17 cellular contexts compared by ENCODE assay signal in the genomic region with DNA sequence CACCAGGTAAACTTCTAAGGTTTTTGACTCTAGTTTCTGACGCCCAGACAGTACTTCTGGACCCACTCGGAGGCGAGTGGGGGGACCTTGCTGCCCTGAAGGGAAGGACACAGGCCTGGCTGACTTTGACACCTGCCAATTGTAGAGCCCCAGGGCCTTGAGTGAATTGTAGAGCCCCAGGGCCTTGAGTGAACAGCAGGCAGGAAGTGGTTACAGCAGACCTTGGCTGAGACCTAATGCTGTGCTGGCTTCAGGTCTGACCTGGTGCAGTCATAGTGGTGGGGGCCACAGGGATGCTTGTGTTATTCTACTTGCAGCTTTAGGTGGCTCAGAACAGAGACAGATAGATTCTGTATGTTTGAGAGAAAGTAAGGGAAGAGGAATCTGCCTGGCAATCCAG.
DNase-seq lines count a peak whose midpoint lies in the region; ATAC-seq and TF ChIP-seq lines count a peak whose summit lies in the region.
"Had no signal": no experiment of that assay in that cellular context is flagged by ENCODE, and none has a peak within 500 bp of the region (broad histone marks: within the 10 kb centered on the region; RNA-seq: fewer than 3 reads in every experiment).

No MANE protein-coding gene starts in this region.

- H3K9ac ChIP-seq in Loucy (ENCODE audit: low read depth, low read length, poor library complexity, severe bottlenecking), result peak overlapping the region; percentile 5
- H3K9ac ChIP-seq: BLaER1 treated with 17β-estradiol and CSF1 and Interleukin-3, amounts not matched to agents 10 nM and 100 nM had no signal

- CTCF ChIA-PET in activated CD8-positive, alpha-beta T cell treated with anti-CD3 and anti-CD28 coated beads for 36 hours (lab: Charles Lee), result no interaction called here

- H3K27me3 Mint-ChIP-seq in activated naive CD8-positive, alpha-beta T cell treated with anti-CD3 and anti-CD28 coated beads, Interleukin-2, amount 10 ng/mL, durations not matched to agents 7 days and 5 days, result peaks cover 12% of the 10 kb centered on the region
- H3K27me3 Mint-ChIP-seq in activated naive CD8-positive, alpha-beta T cell treated with anti-CD3 and anti-CD28 coated beads, Interleukin-2, amount 50 U/mL, for 24 hours, result peaks cover 21% of the 10 kb centered on the region
- H3K27me3 Mint-ChIP-seq in activated CD8-positive, alpha-beta T cell treated with anti-CD3 and anti-CD28 coated beads for 36 hours, result peaks cover 19% of the 10 kb centered on the region

- no peaks in the 10 kb centered on the region for H3K9me3 ChIP-seq in Loucy (ENCODE audit: insufficient read depth, low read depth, low read length)

- H4K20me1 ChIP-seq in Loucy (ENCODE audit: insufficient read depth, low read length, poor library complexity, severe bottlenecking), result no peaks in the 10 kb centered on the region
- H4K20me1 ChIP-seq: BLaER1 treated with 17β-estradiol and CSF1 and Interleukin-3, amounts not matched to agents 10 nM and 100 nM had no signal

- no peaks in the 10 kb centered on the region for H3K27me3 ChIP-seq in Loucy (ENCODE audit: insufficient read depth, low read length, poor library complexity, severe bottlenecking)
- H3K27me3 ChIP-seq: BLaER1 treated with 17β-estradiol and CSF1 and Interleukin-3, amounts not matched to agents 10 nM and 100 nM had no signal

- intact Hi-C loops in activated CD8-positive, alpha-beta T cell treated with anti-CD3 and anti-CD28 coated beads for 36 hours (cut with micrococcal nuclease), result no loop called here

- POLR2A ChIA-PET in activated naive CD8-positive, alpha-beta T cell treated with anti-CD3 and anti-CD28 coated beads, Interleukin-2, amount 10 ng/mL, durations not matched to agents 7 days and 5 days (lab: Charles Lee), result no interaction called here
- POLR2A ChIA-PET in activated CD8-positive, alpha-beta T cell treated with anti-CD3 and anti-CD28 coated beads for 36 hours (lab: Charles Lee), result no interaction called here

- H3K4me3 ChIP-seq in Loucy (ENCODE audit: low read length, poor library complexity, severe bottlenecking), result no peak overlapping the region
- no peak overlapping the region for H3K4me3 ChIP-seq in foreskin fibroblast (ENCODE audit: low read depth in 1 of 2, low read length in 2 of 2)
- H3K4me3 ChIP-seq: BLaER1 treated with 17β-estradiol and CSF1 and Interleukin-3, amounts not matched to agents 10 nM and 100 nM had no signal

- no peaks in the 10 kb centered on the region for H3K79me2 ChIP-seq in Loucy (ENCODE audit: insufficient read depth, low read length)

- peak; percentile 81 for ATAC-seq in activated naive CD8-positive, alpha-beta T cell treated with anti-CD3 and anti-CD28 coated beads, Interleukin-2, amount 10 ng/mL, durations not matched to agents 7 days and 5 days (ENCODE audit: low read depth)
- no peak for ATAC-seq in activated naive CD8-positive, alpha-beta T cell treated with anti-CD3 and anti-CD28 coated beads, Interleukin-2, amount 50 U/mL, for 24 hours
- no peak for ATAC-seq in activated CD8-positive, alpha-beta T cell treated with anti-CD3 and anti-CD28 coated beads for 36 hours
- ATAC-seq in stimulated activated effector memory CD8-positive, alpha-beta T cell treated with anti-CD3 and anti-CD28 coated beads, Interleukin-12 subunit alpha, Interleukin-12 subunit beta, amount 100 ng/mL, for 72 hours, result peak; percentile 53
- ATAC-seq in HG03354 (IDR thresholded peaks at IDR 0.05; ENCODE audit: poor library complexity, severe bottlenecking, unreplicated experiment), result no peak

- H3K36me3 Mint-ChIP-seq in activated naive CD8-positive, alpha-beta T cell treated with anti-CD3 and anti-CD28 coated beads, Interleukin-2, amount 10 ng/mL, durations not matched to agents 7 days and 5 days, result no peaks in the 10 kb centered on the region
- H3K36me3 Mint-ChIP-seq in activated naive CD8-positive, alpha-beta T cell treated with anti-CD3 and anti-CD28 coated beads, Interleukin-2, amount 50 U/mL, for 24 hours (ENCODE audit: low read depth), result no peaks in the 10 kb centered on the region
- no peaks in the 10 kb centered on the region for H3K36me3 Mint-ChIP-seq in activated CD8-positive, alpha-beta T cell treated with anti-CD3 and anti-CD28 coated beads for 36 hours (ENCODE audit: low read depth)
- no peaks in the 10 kb centered on the region for H3K36me3 Mint-ChIP-seq in stimulated activated effector memory CD8-positive, alpha-beta T cell treated with anti-CD3 and anti-CD28 coated beads, Interleukin-12 subunit alpha, Interleukin-12 subunit beta, amount 100 ng/mL, for 72 hours

- peaks cover 16% of the 10 kb centered on the region for H3K4me1 ChIP-seq in Loucy (ENCODE audit: insufficient read depth, low read length, poor library complexity, severe bottlenecking)
- H3K4me1 ChIP-seq: BLaER1 treated with 17β-estradiol and CSF1 and Interleukin-3, amounts not matched to agents 10 nM and 100 nM had no signal

- H3K4me1 Mint-ChIP-seq in activated naive CD8-positive, alpha-beta T cell treated with anti-CD3 and anti-CD28 coated beads, Interleukin-2, amount 10 ng/mL, durations not matched to agents 7 days and 5 days, result peaks cover 7% of the 10 kb centered on the region
- H3K4me1 Mint-ChIP-seq in activated naive CD8-positive, alpha-beta T cell treated with anti-CD3 and anti-CD28 coated beads, Interleukin-2, amount 50 U/mL, for 24 hours, result no peaks in the 10 kb centered on the region
- no peaks in the 10 kb centered on the region for H3K4me1 Mint-ChIP-seq in activated CD8-positive, alpha-beta T cell treated with anti-CD3 and anti-CD28 coated beads for 36 hours (ENCODE audit: low read depth)
- H3K4me1 Mint-ChIP-seq in stimulated activated effector memory CD8-positive, alpha-beta T cell treated with anti-CD3 and anti-CD28 coated beads, Interleukin-12 subunit alpha, Interleukin-12 subunit beta, amount 100 ng/mL, for 72 hours, result no peaks in the 10 kb centered on the region

- peak overlapping the region; percentile 54; the same call in 1 of the 2 replicates for H2AFZ ChIP-seq in Loucy (ENCODE audit: low read length)

- H3K27ac Mint-ChIP-seq in activated naive CD8-positive, alpha-beta T cell treated with anti-CD3 and anti-CD28 coated beads, Interleukin-2, amount 10 ng/mL, durations not matched to agents 7 days and 5 days, result no peak overlapping the region
- H3K27ac Mint-ChIP-seq in activated naive CD8-positive, alpha-beta T cell treated with anti-CD3 and anti-CD28 coated beads, Interleukin-2, amount 50 U/mL, for 24 hours, result no peak overlapping the region
- H3K27ac Mint-ChIP-seq in activated CD8-positive, alpha-beta T cell treated with anti-CD3 and anti-CD28 coated beads for 36 hours, result no peak overlapping the region
- no peak overlapping the region for H3K27ac Mint-ChIP-seq in stimulated activated effector memory CD8-positive, alpha-beta T cell treated with anti-CD3 and anti-CD28 coated beads, Interleukin-12 subunit alpha, Interleukin-12 subunit beta, amount 100 ng/mL, for 72 hours

- H3K36me3 ChIP-seq in Loucy (ENCODE audit: insufficient read depth, low read length), result no peaks in the 10 kb centered on the region
- H3K36me3 ChIP-seq: BLaER1 treated with 17β-estradiol and CSF1 and Interleukin-3, amounts not matched to agents 10 nM and 100 nM had no signal

- no peak overlapping the region for H3K4me3 Mint-ChIP-seq in activated naive CD8-positive, alpha-beta T cell treated with anti-CD3 and anti-CD28 coated beads, Interleukin-2, amount 10 ng/mL, durations not matched to agents 7 days and 5 days
- H3K4me3 Mint-ChIP-seq in activated naive CD8-positive, alpha-beta T cell treated with anti-CD3 and anti-CD28 coated beads, Interleukin-2, amount 50 U/mL, for 24 hours, result no peak overlapping the region
- no peak overlapping the region for H3K4me3 Mint-ChIP-seq in activated CD8-positive, alpha-beta T cell treated with anti-CD3 and anti-CD28 coated beads for 36 hours
- H3K4me3 Mint-ChIP-seq in stimulated activated effector memory CD8-positive, alpha-beta T cell treated with anti-CD3 and anti-CD28 coated beads, Interleukin-12 subunit alpha, Interleukin-12 subunit beta, amount 100 ng/mL, for 72 hours, result no peak overlapping the region

- no peaks in the 10 kb centered on the region for H3K9me2 ChIP-seq in Loucy (replicated peaks; ENCODE audit: low read depth, low read length)

- DNase-seq in activated naive CD8-positive, alpha-beta T cell treated with anti-CD3 and anti-CD28 coated beads, Interleukin-2, amount 10 ng/mL, durations not matched to agents 7 days and 5 days, result no peak
- no peak for DNase-seq in activated naive CD8-positive, alpha-beta T cell treated with anti-CD3 and anti-CD28 coated beads, Interleukin-2, amount 50 U/mL, for 24 hours
- peak; percentile 5 for DNase-seq in activated CD8-positive, alpha-beta T cell treated with anti-CD3 and anti-CD28 coated beads for 36 hours
- no peak for DNase-seq in stimulated activated effector memory CD8-positive, alpha-beta T cell treated with anti-CD3 and anti-CD28 coated beads, Interleukin-12 subunit alpha, Interleukin-12 subunit beta, amount 100 ng/mL, for 72 hours (ENCODE audit: low spot score in 2 of 2)
- DNase-seq in NCI-H2081 treated with DMSO at 0.1 percent for 48 hours (lab: John Stamatoyannopoulos, UW) (no peak), foreskin fibroblast (no peak)
- DNase-seq: DMS79 treated with DMSO at 0.1 percent for 48 hours, GF-D8, GOT3, Karpas-422, MV-4-11, NCI-H1417, NCI-H187 treated with DMSO at 0.1 percent for 48 hours, NCI-H748 treated with DMSO at 0.1 percent for 48 hours had no signal

- no peaks in the 10 kb centered on the region for H3F3A ChIP-seq in Loucy (ENCODE audit: low read depth)

- H3K9me3 Mint-ChIP-seq in activated naive CD8-positive, alpha-beta T cell treated with anti-CD3 and anti-CD28 coated beads, Interleukin-2, amount 10 ng/mL, durations not matched to agents 7 days and 5 days, result no peaks in the 10 kb centered on the region
- H3K9me3 Mint-ChIP-seq in activated naive CD8-positive, alpha-beta T cell treated with anti-CD3 and anti-CD28 coated beads, Interleukin-2, amount 50 U/mL, for 24 hours, result peaks cover 20% of the 10 kb centered on the region
- H3K9me3 Mint-ChIP-seq in activated CD8-positive, alpha-beta T cell treated with anti-CD3 and anti-CD28 coated beads for 36 hours, result no peaks in the 10 kb centered on the region
- H3K9me3 Mint-ChIP-seq in stimulated activated effector memory CD8-positive, alpha-beta T cell treated with anti-CD3 and anti-CD28 coated beads, Interleukin-12 subunit alpha, Interleukin-12 subunit beta, amount 100 ng/mL, for 72 hours, result peaks cover 4% of the 10 kb centered on the region

- peak overlapping the region; percentile 15 for H3K4me2 ChIP-seq in Loucy (ENCODE audit: low read depth, low read length, poor library complexity, severe bottlenecking)
- H3K4me2 ChIP-seq: BLaER1 treated with 17β-estradiol and CSF1 and Interleukin-3, amounts not matched to agents 10 nM and 100 nM had no signal

- TF ChIP-seq CTCF in Loucy (conservative IDR thresholded peaks at IDR 0.05; ENCODE audit: low read length) (no peak), foreskin fibroblast (IDR thresholded peaks at IDR 0.05; ENCODE audit: low read depth, low read length) (no peak)
- no peak for TF ChIP-seq CTCF in activated CD8-positive, alpha-beta T cell treated with anti-CD3 and anti-CD28 coated beads for 36 hours (IDR thresholded peaks at IDR 0.05)

Comparison
In these comparisons a context has a peak if more than half of its experiments do, and no peak if none do; other contexts are left out.
1. ATAC-seq: peak in activated naive CD8-positive, alpha-beta T cell treated with anti-CD3 and anti-CD28 coated beads, Interleukin-2, amount 10 ng/mL, durations not matched to agents 7 days and 5 days (single experiment) and stimulated activated effector memory CD8-positive, alpha-beta T cell treated with anti-CD3 and anti-CD28 coated beads, Interleukin-12 subunit alpha, Interleukin-12 subunit beta, amount 100 ng/mL, for 72 hours (single experiment); none in activated naive CD8-positive, alpha-beta T cell treated with anti-CD3 and anti-CD28 coated beads, Interleukin-2, amount 50 U/mL, for 24 hours (single experiment), activated CD8-positive, alpha-beta T cell treated with anti-CD3 and anti-CD28 coated beads for 36 hours (single experiment) and HG03354 (single experiment).